14 cellular contexts compared by ENCODE assay signal in the genomic region with DNA sequence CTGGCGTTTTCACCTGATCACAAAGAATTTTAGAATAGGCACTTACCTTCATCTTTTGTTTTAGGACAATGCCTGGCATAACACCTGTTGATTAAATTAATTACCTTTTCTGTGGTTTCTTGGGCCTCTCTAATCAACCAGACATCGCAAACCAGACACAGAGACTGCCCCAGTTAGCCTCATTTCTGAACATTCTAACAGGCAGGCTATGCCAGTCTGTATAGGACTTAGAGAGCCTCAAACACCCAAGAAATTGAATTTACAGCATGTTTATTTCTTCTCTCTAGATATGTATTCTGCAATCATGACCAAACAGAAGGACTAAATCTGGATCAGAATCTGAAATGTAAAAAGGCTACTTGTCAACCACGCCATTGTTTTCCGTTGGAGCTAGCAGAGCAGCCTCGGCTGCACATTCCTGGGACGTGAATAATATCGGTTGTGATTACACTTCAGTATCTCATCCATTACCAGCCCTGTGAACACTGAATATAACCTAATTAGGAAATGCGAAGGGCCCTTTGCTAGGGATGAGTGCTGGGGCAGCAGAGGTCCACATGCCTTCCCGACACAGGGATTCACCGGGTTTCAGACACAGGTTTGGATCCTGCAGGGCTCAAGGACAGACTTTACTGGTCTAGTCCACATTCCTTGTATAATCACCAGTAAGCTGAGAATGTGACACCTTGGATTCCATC. TPM values are rescaled to one million over a fixed set of nuclear protein-coding genes. Genes with fewer than 3 reads are reported as not detected.
DNase-seq lines count a peak whose midpoint lies in the region; ATAC-seq and TF ChIP-seq lines count a peak whose summit lies in the region.
"Had no signal": no experiment of that assay in that cellular context is flagged by ENCODE, and none has a peak within 500 bp of the region (broad histone marks: within the 10 kb centered on the region; RNA-seq: fewer than 3 reads in every experiment).

No MANE protein-coding gene starts in this region.

- no peak overlapping the region for H3K4me3 ChIP-seq in fibroblast of villous mesenchyme (ENCODE audit: low read depth, low read length)
- no peak overlapping the region for H3K4me3 ChIP-seq in ovary
- H3K4me3 ChIP-seq: skin epidermis, tibial artery had no signal

- WGBS in ovary, 3 donors, result 12 to 27% (median 14%) methylated on average over 10 of the region's 10 CpGs

- no peak for TF ChIP-seq CTCF in fibroblast of villous mesenchyme (IDR thresholded peaks at IDR 0.05; ENCODE audit: insufficient read depth, low read depth, low read length)
- TF ChIP-seq CTCF in ovary (IDR thresholded peaks at IDR 0.05), result no peak

- no peak for TF ChIP-seq EP300 in ovary (IDR thresholded peaks at IDR 0.05)

- H3K27me3 ChIP-seq in ovary, result no peaks in the 10 kb centered on the region
- H3K27me3 ChIP-seq: tibial artery had no signal

- H3K36me3 ChIP-seq in ovary, result no peaks in the 10 kb centered on the region
- H3K36me3 ChIP-seq: tibial artery had no signal

- ATAC-seq in GM21737 (IDR thresholded peaks at IDR 0.05; ENCODE audit: unreplicated experiment), result no peak
- no peak for ATAC-seq in GM21723 (IDR thresholded peaks at IDR 0.05; ENCODE audit: unreplicated experiment)
- ATAC-seq in HG02884 (IDR thresholded peaks at IDR 0.05; ENCODE audit: unreplicated experiment), result no peak
- ATAC-seq: activated CD8-positive, alpha-beta T cell treated with anti-CD3 and anti-CD28 coated beads, Interleukin-2, amount 10 ng/mL, durations not matched to agents 7 days and 5 days had no signal

- in situ Hi-C loops in Caki2 (cut with HindIII; ENCODE audit: low pct_unique_long_range_greater_than_20kb, low sequenced_read_pairs), result no loop called here

- no peak for TF ChIP-seq POLR2A in ovary (IDR thresholded peaks at IDR 0.05)

- H3K27ac ChIP-seq in ovary, result no peak overlapping the region
- H3K27ac ChIP-seq: HL-60 had no signal

- peaks cover 10% of the 10 kb centered on the region for H3K4me1 ChIP-seq in ovary (ENCODE audit: insufficient read depth)

- intact Hi-C loops in ovary (cut with DNase I), result no loop called here

- no peaks in the 10 kb centered on the region for H3K9me3 ChIP-seq in ovary
- H3K9me3 ChIP-seq: tibial artery had no signal

- peak; percentile 74 for DNase-seq in Caki2 (ENCODE audit: low read depth)
- DNase-seq in SK-N-DZ (ENCODE audit: low spot score), result peak; percentile 44
- DNase-seq in fibroblast of villous mesenchyme (ENCODE audit: low read depth), result peak; percentile 82
- DNase-seq in ovary, result peak in 4 of 5 donors; percentile 25 to 54 (median 30)
- DNase-seq in DMS 273 treated with DMSO at 0.1 percent for 48 hours (lab: John Stamatoyannopoulos, UW), result no peak
- DNase-seq: activated CD8-positive, alpha-beta T cell treated with anti-CD3 and anti-CD28 coated beads, Interleukin-2, amount 10 ng/mL, durations not matched to agents 7 days and 5 days; effector CD8-positive, alpha-beta T cell; NCI-H69; tibial artery had no signal

RNA-seq across cellular contexts. Expression of gene CDC42EP3, which starts 17.5 kb away (rescaled TPM):
- total RNA-seq in Caki2 (2014; rRNA removed; shearing (Covaris generic); ENCODE audit: low replicate concordance), result 25.5 and 41.0 TPM in 2 replicates
- 16.9 and 26.3 TPM in 2 replicates for polyA plus RNA-seq in SK-N-DZ (2014; cell fraction: cytosol; rRNA removed)
- 11.6 and 14.7 TPM in 2 replicates for polyA plus RNA-seq in SK-N-DZ (2014; cell fraction: nucleus; rRNA removed)
- 105 and 132 TPM in 2 replicates for total RNA-seq in fibroblast of villous mesenchyme
- total RNA-seq in ovary, result 10 to 100 TPM; 12.0 to 82.7 (median 22.3) TPM
- 10 to 100 TPM; 27.6 to 40.3 TPM for polyA plus RNA-seq in ovary
